In the genomic region with DNA sequence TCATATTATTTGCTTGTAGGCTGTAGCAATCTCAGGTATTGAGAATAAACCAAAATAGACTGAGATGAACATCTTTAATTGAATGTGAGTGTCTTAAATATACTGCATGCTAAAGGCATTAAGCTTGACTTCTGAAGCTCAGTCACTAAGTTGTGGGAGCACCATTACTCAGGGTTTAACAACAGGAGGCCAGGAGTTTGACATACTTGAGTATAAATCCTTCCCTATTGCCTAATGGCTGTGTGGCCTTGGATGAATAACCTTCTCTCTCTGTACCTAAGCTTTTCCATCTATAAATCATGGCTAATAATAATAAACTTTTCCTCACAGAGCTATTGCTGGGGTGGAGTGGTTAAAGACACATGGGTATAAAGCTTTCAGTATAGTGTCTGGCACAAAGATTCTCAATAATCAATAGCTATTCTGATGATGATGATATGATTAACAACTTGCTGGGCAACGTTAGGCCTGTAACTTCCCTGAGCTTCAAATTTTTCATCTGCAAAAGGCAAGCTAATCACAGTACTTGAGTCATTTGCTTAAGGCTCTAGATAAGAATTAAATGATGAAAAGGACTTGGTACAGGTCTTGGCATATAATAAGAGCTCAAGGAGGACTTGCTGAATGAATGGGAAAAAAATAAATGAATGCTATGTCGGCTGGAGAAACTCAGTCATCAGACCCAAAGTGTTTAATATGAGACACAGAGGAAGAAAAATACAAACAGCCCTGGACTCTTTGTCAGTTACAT, we compare ENCODE assay signal across 13 cellular contexts.
A peak's percentile ranks its signal among the peaks of the same experiment; 100 is the strongest.
DNase-seq lines count a peak whose midpoint lies in the region; ATAC-seq and TF ChIP-seq lines count a peak whose summit lies in the region.
"Had no signal": no experiment of that assay in that cellular context is flagged by ENCODE, and none has a peak within 500 bp of the region (broad histone marks: within the 10 kb centered on the region; RNA-seq: fewer than 3 reads in every experiment).

No MANE protein-coding gene starts in this region.

- H3K4me1 ChIP-seq in PC-9 (replicated peaks; ENCODE audit: insufficient read depth) (peaks cover 34% of the 10 kb centered on the region), esophagus muscularis mucosa (peaks cover 7 to 15% (median 8%) of the 10 kb centered on the region in 4 donors)

- ATAC-seq in HG03342 (IDR thresholded peaks at IDR 0.05; ENCODE audit: unreplicated experiment) (no peak), WTC11 (no peak)
- ATAC-seq: natural killer cell had no signal

- no peak for TF ChIP-seq POLR2A in esophagus muscularis mucosa (IDR thresholded peaks at IDR 0.05; ENCODE audit: low read depth)

- H3K27me3 Mint-ChIP-seq in WTC11 (ENCODE audit: low read depth): no peaks in the 10 kb centered on the region

- H3K27ac ChIP-seq in AG04450 (ENCODE audit: low read depth, low read length): peak overlapping the region; percentile 69
- H3K27ac ChIP-seq in PC-9: peak overlapping the region; percentile 82
- peak overlapping the region in 2 of 4 donors; percentile 5 to 59 for H3K27ac ChIP-seq in esophagus muscularis mucosa (replicated peaks in 1 of 4)

- TF ChIP-seq EP300 in esophagus muscularis mucosa (IDR thresholded peaks at IDR 0.05): no peak

- DNase-seq in AG04450 (ENCODE audit: low read depth, low spot score) (no peak), PC-9 (peak in 1 of 2 experiments; percentile 53), fibroblast of the aortic adventitia (ENCODE audit: low read depth) (peak; percentile 44), skeletal muscle cell (ENCODE audit: low read depth) (peak; percentile 57), D341Med (ENCODE audit: low spot score) (no peak), esophagus muscularis mucosa (ENCODE audit: extremely low spot score) (no peak), WTC11 (ENCODE audit: low spot score) (no peak)
- DNase-seq: activated CD4-positive, CD25-positive, alpha-beta regulatory T cell treated with anti-CD3 and anti-CD28 coated beads, Interleukin-2, amount 50 U/mL, for 72 hours; natural killer cell; NCI-H2171 treated with DMSO at 0.1 percent for 48 hours; OCI-M1 had no signal

- no peaks in the 10 kb centered on the region for H4K20me1 ChIP-seq in PC-9 (ENCODE audit: insufficient read depth)

- BruUV-seq in PC-9 (replicated peaks; lab: Mats Ljungman, UMichigan): no TSS peak

- 35% methylated on average over 2 of the region's 2 CpGs for WGBS in esophagus muscularis mucosa

- H3K36me3 Mint-ChIP-seq in WTC11: peaks cover 2% of the 10 kb centered on the region; the same call in 1 of the 2 replicates
- H3K36me3 Mint-ChIP-seq: natural killer cell had no signal

- no peak overlapping the region for H3K4me3 Mint-ChIP-seq in WTC11
- H3K4me3 Mint-ChIP-seq: activated T-helper 1 cell treated with anti-CD3 and anti-CD28 coated beads, Interleukin-12 subunit alpha, Interleukin-12 subunit beta, Interleukin-2, Interleukin-4 antibody, amounts not matched to agents 30 ng/mL and 10 ng/mL and 1 ng/mL, durations not matched to agents 14 hours and 24 hours and 36 hours; natural killer cell had no signal

- H3K36me3 ChIP-seq in PC-9 (ENCODE audit: low read depth): no peaks in the 10 kb centered on the region
- no peaks in the 10 kb centered on the region for H3K36me3 ChIP-seq in esophagus muscularis mucosa

- H3K4me3 ChIP-seq in AG04450 (ENCODE audit: low read depth, low read length) (no peak overlapping the region), PC-9 (peak overlapping the region; percentile 18; the same call in 1 of the 2 replicates), fibroblast of the aortic adventitia (ENCODE audit: low read depth, low read length) (no peak overlapping the region), skeletal muscle cell (ENCODE audit: low read depth, low read length) (no peak overlapping the region), esophagus muscularis mucosa (no peak overlapping the region)

- H3K9me3 Mint-ChIP-seq in WTC11: peaks cover 12% of the 10 kb centered on the region
- H3K9me3 Mint-ChIP-seq: activated T-helper 1 cell treated with anti-CD3 and anti-CD28 coated beads, Interleukin-12 subunit alpha, Interleukin-12 subunit beta, Interleukin-2, Interleukin-4 antibody, amounts not matched to agents 30 ng/mL and 10 ng/mL and 1 ng/mL, durations not matched to agents 14 hours and 24 hours and 36 hours; natural killer cell had no signal

- no peak overlapping the region for H3K27ac Mint-ChIP-seq in WTC11
- H3K27ac Mint-ChIP-seq: activated T-helper 1 cell treated with anti-CD3 and anti-CD28 coated beads, Interleukin-12 subunit alpha, Interleukin-12 subunit beta, Interleukin-2, Interleukin-4 antibody, amounts not matched to agents 30 ng/mL and 10 ng/mL and 1 ng/mL, durations not matched to agents 14 hours and 24 hours and 36 hours; natural killer cell had no signal

- intact Hi-C loops in PC-9 (cut with micrococcal nuclease; ENCODE audit: unreplicated experiment) (loop anchor here (2.0 kb wide), 1 partner anchor 41 kb away; no protein-coding TSS in a partner anchor), esophagus muscularis mucosa (cut with DNase I) (no loop called here)

- H3K27me3 ChIP-seq in AG04450 (ENCODE audit: control insufficient read depth, insufficient read depth, low read length) (no peaks in the 10 kb centered on the region), PC-9 (ENCODE audit: insufficient read depth, low read depth) (no peaks in the 10 kb centered on the region), esophagus muscularis mucosa (no peaks in the 10 kb centered on the region)

- no peaks in the 10 kb centered on the region for H3K79me2 ChIP-seq in PC-9 (ENCODE audit: low read depth)

- no peak for TF ChIP-seq CTCF in AG04450 (IDR thresholded peaks at IDR 0.05; ENCODE audit: low read depth, low read length)
- TF ChIP-seq CTCF in PC-9 (conservative IDR thresholded peaks at IDR 0.05): no peak
- no peak for TF ChIP-seq CTCF in fibroblast of the aortic adventitia (IDR thresholded peaks at IDR 0.05; ENCODE audit: insufficient read depth, low read length)
- no peak for TF ChIP-seq CTCF in esophagus muscularis mucosa (IDR thresholded peaks at IDR 0.05)
- no peak for TF ChIP-seq CTCF in WTC11 (IDR thresholded peaks at IDR 0.05)

- H3K4me2 ChIP-seq in PC-9: peak overlapping the region; percentile 59

- POLR2A ChIA-PET in AG04450 (lab: Yijun Ruan, JAX) (no interaction called here), PC-9 (lab: Charles Lee; ENCODE audit: unreplicated experiment) (no interaction called here), WTC11 (lab: Charles Lee) (no interaction called here)

- CTCF ChIA-PET in AG04450 (lab: Charles Lee) (interaction anchor here (0.6 to 2.0 kb wide), 4 partner anchors 12 to 1483 kb away, joined by 3 to 11 read pairs (median 6); no protein-coding TSS in a partner anchor), PC-9 (lab: Charles Lee) (interaction anchor here (0.7 kb wide), 2 partner anchors 12 to 200 kb away, joined by 3 read pairs; no protein-coding TSS in a partner anchor), WTC11 (lab: Charles Lee) (interaction anchor here (0.9 to 1.5 kb wide), 3 partner anchors 11 to 482 kb away, joined by 3 read pairs; no protein-coding TSS in a partner anchor)

- no peaks in the 10 kb centered on the region for H3K9me2 ChIP-seq in PC-9 (ENCODE audit: insufficient read depth)

- H3F3A ChIP-seq in PC-9 (ENCODE audit: insufficient read depth, low read depth): peaks cover 24% of the 10 kb centered on the region

- 0 out of 2 replicates have a peak overlapping the region, but pooled peaks have one; percentile 28 for H2AFZ ChIP-seq in PC-9

- H3K4me1 Mint-ChIP-seq in WTC11: peaks cover 5% of the 10 kb centered on the region; the same call in 1 of the 2 replicates
- H3K4me1 Mint-ChIP-seq: natural killer cell had no signal

- no peaks in the 10 kb centered on the region for H3K9me3 ChIP-seq in AG04450 (ENCODE audit: control insufficient read depth, insufficient read depth, low read length)
- no peaks in the 10 kb centered on the region for H3K9me3 ChIP-seq in PC-9 (ENCODE audit: insufficient read depth, low read depth)
- H3K9me3 ChIP-seq in esophagus muscularis mucosa: no peaks in the 10 kb centered on the region

TF ChIP-seq in WTC11, 78 proteins besides CTCF, POLR2A, EP300 and RAD21 (continues in another document):
- no peak for TF ChIP-seq PRRX2 (CRISPR knock-in tag; IDR thresholded peaks at IDR 0.05)
- TF ChIP-seq, protein P1, sequence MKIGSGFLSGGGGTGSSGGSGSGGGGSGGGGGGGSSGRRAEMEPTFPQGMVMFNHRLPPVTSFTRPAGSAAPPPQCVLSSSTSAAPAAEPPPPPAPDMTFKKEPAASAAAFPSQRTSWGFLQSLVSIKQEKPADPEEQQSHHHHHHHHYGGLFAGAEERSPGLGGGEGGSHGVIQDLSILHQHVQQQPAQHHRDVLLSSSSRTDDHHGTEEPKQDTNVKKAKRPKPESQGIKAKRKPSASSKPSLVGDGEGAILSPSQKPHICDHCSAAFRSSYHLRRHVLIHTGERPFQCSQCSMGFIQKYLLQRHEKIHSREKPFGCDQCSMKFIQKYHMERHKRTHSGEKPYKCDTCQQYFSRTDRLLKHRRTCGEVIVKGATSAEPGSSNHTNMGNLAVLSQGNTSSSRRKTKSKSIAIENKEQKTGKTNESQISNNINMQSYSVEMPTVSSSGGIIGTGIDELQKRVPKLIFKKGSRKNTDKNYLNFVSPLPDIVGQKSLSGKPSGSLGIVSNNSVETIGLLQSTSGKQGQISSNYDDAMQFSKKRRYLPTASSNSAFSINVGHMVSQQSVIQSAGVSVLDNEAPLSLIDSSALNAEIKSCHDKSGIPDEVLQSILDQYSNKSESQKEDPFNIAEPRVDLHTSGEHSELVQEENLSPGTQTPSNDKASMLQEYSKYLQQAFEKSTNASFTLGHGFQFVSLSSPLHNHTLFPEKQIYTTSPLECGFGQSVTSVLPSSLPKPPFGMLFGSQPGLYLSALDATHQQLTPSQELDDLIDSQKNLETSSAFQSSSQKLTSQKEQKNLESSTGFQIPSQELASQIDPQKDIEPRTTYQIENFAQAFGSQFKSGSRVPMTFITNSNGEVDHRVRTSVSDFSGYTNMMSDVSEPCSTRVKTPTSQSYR (CRISPR knock-in tag; IDR thresholded peaks at IDR 0.05): no peak
- TF ChIP-seq, protein P2, sequence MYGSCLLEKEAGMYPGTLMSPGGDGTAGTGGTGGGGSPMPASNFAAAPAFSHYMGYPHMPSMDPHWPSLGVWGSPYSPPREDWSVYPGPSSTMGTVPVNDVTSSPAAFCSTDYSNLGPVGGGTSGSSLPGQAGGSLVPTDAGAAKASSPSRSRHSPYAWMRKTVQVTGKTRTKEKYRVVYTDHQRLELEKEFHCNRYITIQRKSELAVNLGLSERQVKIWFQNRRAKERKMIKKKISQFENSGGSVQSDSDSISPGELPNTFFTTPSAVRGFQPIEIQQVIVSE (CRISPR knock-in tag; IDR thresholded peaks at IDR 0.05; ENCODE audit: borderline replicate concordance): no peak

Comparison
In these comparisons a context has a peak if more than half of its experiments do, and no peak if none do; other contexts are left out.
1. DNase-seq: peak in fibroblast of the aortic adventitia (single experiment) and skeletal muscle cell (single experiment); none in AG04450 (single experiment), D341Med (single experiment), esophagus muscularis mucosa (single experiment) and WTC11 (single experiment).